In genomic region chr12:27779837-27780611, GRCh38 we compare ENCODE assay signal across 8 cellular contexts. TPM values are rescaled to one million over a fixed set of nuclear protein-coding genes. Genes with fewer than 3 reads are reported as not detected.
DNase-seq lines count a peak whose midpoint lies in the region; ATAC-seq and TF ChIP-seq lines count a peak whose summit lies in the region.

Gene KLHL42, plus strand, starts transcription at chr12:27780233. Its CDS starts 98 bp downstream, at chr12:27780331.
Gene MANSC4, minus strand, starts transcription at chr12:27780236. Its CDS starts 8,960 bp downstream, at chr12:27771276.

- peaks cover 6 to 26% (median 11%) of the 10 kb centered on the region in 3 experiments; a peak in 6 of 7 replicates for H3K36me3 Mint-ChIP-seq in H9 (ENCODE audit: insufficient read depth in 1 of 3, low read depth in 3 of 3)
- peaks cover 18% of the 10 kb centered on the region for H3K36me3 Mint-ChIP-seq in progenitor cell of endocrine pancreas (ENCODE audit: insufficient read depth)

- H4K8ac ChIP-seq in H9 (replicated peaks; ENCODE audit: insufficient read length, low read depth, low read length): no peak within 1 kb of the TSS

- H3K23ac ChIP-seq in H9 (ENCODE audit: insufficient read length, low read depth, low read length): no peak within 1 kb of the TSS

- no peaks in the 10 kb centered on the region for H3K79me1 ChIP-seq in H9 (ENCODE audit: insufficient read depth, low read depth, low read length, poor library complexity, severe bottlenecking)

- no peak within 1 kb of the TSS for H2BK5ac ChIP-seq in H9 (ENCODE audit: insufficient read length, low read length)

- H3K27me3 Mint-ChIP-seq in H9 (ENCODE audit: low read depth): no peaks in the 10 kb centered on the region; the same call in 1 of the 2 replicates
- H3K27me3 Mint-ChIP-seq in progenitor cell of endocrine pancreas: no peaks in the 10 kb centered on the region

- peaks cover 7% of the 10 kb centered on the region; the same call in 1 of the 2 replicates for H3F3A ChIP-seq in Loucy (ENCODE audit: low read depth)

- H3K4me3 Mint-ChIP-seq in H9 (peak within 1 kb of the TSS; percentile 81 to 87), progenitor cell of endocrine pancreas (ENCODE audit: low read depth) (peak within 1 kb of the TSS; percentile 92)

- H3K56ac ChIP-seq in H9 (ENCODE audit: insufficient read length, low read depth, low read length): no peak within 1 kb of the TSS

- H2BK15ac ChIP-seq in H9 (ENCODE audit: low read depth, low read length): no peak within 1 kb of the TSS

- peak within 1 kb of the TSS; percentile 58 to 94 (median 91) for H3K27ac Mint-ChIP-seq in H9
- peak within 1 kb of the TSS; percentile 98 for H3K27ac Mint-ChIP-seq in progenitor cell of endocrine pancreas

- no peaks in the 10 kb centered on the region for H3K36me3 ChIP-seq in Loucy (ENCODE audit: insufficient read depth, low read length)
- H3K36me3 ChIP-seq in adipocyte (ENCODE audit: control insufficient read depth, insufficient read depth, low read length, severe bottlenecking): peaks cover 5% of the 10 kb centered on the region
- H3K36me3 ChIP-seq in urinary bladder (ENCODE audit: insufficient read depth): no peaks in the 10 kb centered on the region

- H3K4me2 ChIP-seq in H9 (ENCODE audit: insufficient read depth, insufficient read length, low read length) (peak within 1 kb of the TSS; percentile 83), Loucy (ENCODE audit: low read depth, low read length, poor library complexity, severe bottlenecking) (peak within 1 kb of the TSS; percentile 100)

- no peak within 1 kb of the TSS for H2AK5ac ChIP-seq in H9 (ENCODE audit: insufficient read length, low read length)

- H2BK12ac ChIP-seq in H9 (ENCODE audit: insufficient read length, low read depth, low read length): no peak within 1 kb of the TSS

- peaks cover 6% of the 10 kb centered on the region; the same call in 1 of the 2 replicates for H3K79me2 ChIP-seq in H9 (ENCODE audit: insufficient read depth, low read length)
- peaks cover 48% of the 10 kb centered on the region for H3K79me2 ChIP-seq in Loucy (ENCODE audit: insufficient read depth, low read length)

- no peak within 1 kb of the TSS for H2BK120ac ChIP-seq in H9 (ENCODE audit: low read depth, low read length, poor library complexity, severe bottlenecking)

- H4K91ac ChIP-seq in H9 (ENCODE audit: insufficient read length, low read depth, low read length): no peak within 1 kb of the TSS

- H3T11ph ChIP-seq in H9 (ENCODE audit: low read length): no peak within 1 kb of the TSS

- peak within 1 kb of the TSS; percentile 73 for H3K9ac ChIP-seq in H9 (ENCODE audit: extremely low read depth, insufficient read length, low read length)
- peak within 1 kb of the TSS; percentile 99 for H3K9ac ChIP-seq in Loucy (ENCODE audit: low read depth, low read length, poor library complexity, severe bottlenecking)
- H3K9ac ChIP-seq in adipocyte (ENCODE audit: low read length): peak within 1 kb of the TSS; percentile 89

- no CpG with 5 or more reads among the region's 108 CpGs for WGBS in H9 (ENCODE audit: extremely low coverage, insufficient read length, low lambda C conversion rate)
- under 1% methylated on average over 107 of the region's 108 CpGs for WGBS in urinary bladder

- no peak within 1 kb of the TSS for H3K4ac ChIP-seq in H9 (ENCODE audit: low read depth, low read length)

- peak within 1 kb of the TSS; percentile 80 for H3K18ac ChIP-seq in H9 (ENCODE audit: insufficient read length, low read depth, low read length)

- H2BK20ac ChIP-seq in H9 (ENCODE audit: low read depth, low read length, poor library complexity, severe bottlenecking): no peak within 1 kb of the TSS

- H3K9me3 ChIP-seq in H9 (ENCODE audit: control insufficient read depth, low read depth, low read length) (no peaks in the 10 kb centered on the region), Loucy (ENCODE audit: insufficient read depth, low read depth, low read length) (no peaks in the 10 kb centered on the region), adipocyte (ENCODE audit: control insufficient read depth, low read length) (no peaks in the 10 kb centered on the region)

- H4K20me1 ChIP-seq in H9 (ENCODE audit: control insufficient read depth, insufficient read depth, insufficient read length) (no peaks in the 10 kb centered on the region), Loucy (ENCODE audit: insufficient read depth, low read length, poor library complexity, severe bottlenecking) (peaks cover 17% of the 10 kb centered on the region)

- H3K4me1 Mint-ChIP-seq in H9 (peaks cover 33% of the 10 kb centered on the region in 2 experiments), progenitor cell of endocrine pancreas (ENCODE audit: low read depth) (peaks cover 20% of the 10 kb centered on the region)

- no peak for TF ChIP-seq CTCF in H9 (conservative IDR thresholded peaks at IDR 0.05)
- TF ChIP-seq CTCF in Loucy (conservative IDR thresholded peaks at IDR 0.05; ENCODE audit: low read length): no peak
- no peak for TF ChIP-seq CTCF in progenitor cell of endocrine pancreas (IDR thresholded peaks at IDR 0.05; ENCODE audit: unreplicated experiment)

- DNase-seq in H9: peak; percentile 72
- DNase-seq in SW 1271 (lab: John Stamatoyannopoulos, UW): peak; percentile 53 to 60
- peak; percentile 84 for DNase-seq in adipocyte (ENCODE audit: low read depth)
- peak; percentile 82 for DNase-seq in left cardiac atrium
- DNase-seq in progenitor cell of endocrine pancreas (ENCODE audit: low spot score, unreplicated experiment): peak; percentile 79

- peaks cover 3% of the 10 kb centered on the region; the same call in 1 of the 2 replicates for H3K4me1 ChIP-seq in H9 (ENCODE audit: insufficient read depth, low read length)
- peaks cover 30% of the 10 kb centered on the region for H3K4me1 ChIP-seq in Loucy (ENCODE audit: insufficient read depth, low read length, poor library complexity, severe bottlenecking)
- peaks cover 25% of the 10 kb centered on the region for H3K4me1 ChIP-seq in adipocyte (ENCODE audit: control insufficient read depth, insufficient read depth, low read length)
- H3K4me1 ChIP-seq in urinary bladder (ENCODE audit: insufficient read depth): peaks cover 2% of the 10 kb centered on the region

- peak within 1 kb of the TSS; percentile 5 for H2AFZ ChIP-seq in H9 (ENCODE audit: low read length)
- peak within 1 kb of the TSS; percentile 81 for H2AFZ ChIP-seq in Loucy (ENCODE audit: low read length)

- H3K23me2 ChIP-seq in H9 (ENCODE audit: insufficient read length, low read depth, low read length, poor library complexity, severe bottlenecking): peaks cover 11% of the 10 kb centered on the region

- ATAC-seq in left cardiac atrium: peak; percentile 93 to 96

- H3K4me3 ChIP-seq in GM08714 (ENCODE audit: low read length) (peak within 1 kb of the TSS; percentile 77), Loucy (ENCODE audit: low read length, poor library complexity, severe bottlenecking) (peak within 1 kb of the TSS; percentile 99), adipocyte (ENCODE audit: low read length) (peak within 1 kb of the TSS; percentile 85), urinary bladder (ENCODE audit: low read depth, low read length) (peak within 1 kb of the TSS; percentile 71)

- H3K14ac ChIP-seq in H9 (ENCODE audit: insufficient read depth, low read length): peak within 1 kb of the TSS; percentile 80

- intact Hi-C loops in left cardiac atrium (cut with DNase I): no loop called here

- no peaks in the 10 kb centered on the region for H3K9me2 ChIP-seq in Loucy (replicated peaks; ENCODE audit: low read depth, low read length)

- no peaks in the 10 kb centered on the region for H3K27me3 ChIP-seq in H9 (ENCODE audit: insufficient read depth, low read length)
- H3K27me3 ChIP-seq in Loucy (ENCODE audit: insufficient read depth, low read length, poor library complexity, severe bottlenecking): no peaks in the 10 kb centered on the region
- no peaks in the 10 kb centered on the region for H3K27me3 ChIP-seq in adipocyte (replicated peaks; ENCODE audit: control insufficient read depth, insufficient read depth, low read length)

- no peaks in the 10 kb centered on the region for H3K9me3 Mint-ChIP-seq in H9
- no peaks in the 10 kb centered on the region for H3K9me3 Mint-ChIP-seq in progenitor cell of endocrine pancreas (ENCODE audit: low read depth)

- peak within 1 kb of the TSS; percentile 41 for H4K5ac ChIP-seq in H9 (ENCODE audit: insufficient read length, low read depth, low read length)

- no peak within 1 kb of the TSS for H3K27ac ChIP-seq in H9 (ENCODE audit: insufficient read length, low read depth, low read length)
- H3K27ac ChIP-seq in urinary bladder (ENCODE audit: low read depth): peak within 1 kb of the TSS; percentile 83

RNA-seq across cellular contexts. Expression of gene KLHL42, which starts in this region (rescaled TPM):
- total RNA-seq in H9 (2021) (35.8 and 37.0 TPM in 2 replicates), left cardiac atrium (10 to 100 TPM in 1 of 2 donors, 1 to 10 TPM in 1; 7.0 to 12.7 TPM), progenitor cell of endocrine pancreas (46.9 and 48.8 TPM in 2 replicates), urinary bladder (70.0 TPM)
- 39.5 TPM for polyA plus RNA-seq in urinary bladder

RNA-seq across cellular contexts. Expression of gene MANSC4, which starts in this region (rescaled TPM):
- not detected in 2 replicates for total RNA-seq in H9 (2021)
- total RNA-seq in left cardiac atrium: not detected
- 0.40 and 1.1 TPM in 2 replicates for total RNA-seq in progenitor cell of endocrine pancreas
- total RNA-seq in urinary bladder: not detected
- not detected for polyA plus RNA-seq in urinary bladder
